ENCODE assay signal across 21 cellular contexts in genomic region chr9:137880160-137880975, GRCh38. TPM values are rescaled to one million over a fixed set of nuclear protein-coding genes. Genes with fewer than 3 reads are reported as not detected.
DNase-seq lines count a peak whose midpoint lies in the region; FAIRE-seq and TF ChIP-seq lines count a peak whose summit lies in the region.
"Had no signal": no experiment of that assay in that cellular context is flagged by ENCODE, and none has a peak within 500 bp of the region (broad histone marks: within the 10 kb centered on the region; RNA-seq: fewer than 3 reads in every experiment).

No MANE protein-coding gene starts in this region.

- H3K27ac ChIP-seq in left ventricle myocardium inferior (replicated peaks): no peak overlapping the region
- H3K27ac ChIP-seq in testis: no peak overlapping the region
- H3K27ac ChIP-seq: PC-9, SJCRH30 had no signal

- H3K36me3 ChIP-seq in left ventricle myocardium inferior: no peaks in the 10 kb centered on the region
- no peaks in the 10 kb centered on the region for H3K36me3 ChIP-seq in testis (ENCODE audit: low read depth, missing control alignments)
- H3K36me3 ChIP-seq: BE2C, SJCRH30 had no signal

- H3K4me3 ChIP-seq in left ventricle myocardium inferior (no peak overlapping the region), testis (no peak overlapping the region)
- H3K4me3 ChIP-seq: PC-9, SJCRH30 had no signal

- DNase-seq in cardiac septum (ENCODE audit: low spot score) (peak; percentile 68), left ventricle myocardium inferior (no peak), RCC 7860 (ENCODE audit: low spot score) (peak; percentile 30), islet precursor cell (peak; percentile 46), dermis blood vessel endothelial cell (no peak), germinal center (ENCODE audit: low spot score) (no peak), NCI-H146 (lab: John Stamatoyannopoulos, UW) (no peak), testis (no peak)
- DNase-seq: 8988T; BE2C; Caco-2; CD4-positive, alpha-beta T cell; EL; MV-4-11; NCI-H187 treated with DMSO at 0.1 percent for 48 hours; NCI-H2171; NCI-H526; PC-9; SJCRH30 had no signal

- TF ChIP-seq POLR2A in testis (IDR thresholded peaks at IDR 0.05): no peak

- intact Hi-C loops in cardiac septum (cut with DNase I): no loop called here
- intact Hi-C loops in left ventricle myocardium inferior (cut with micrococcal nuclease): no loop called here
- intact Hi-C loops in testis (cut with DNase I; ENCODE audit: low total_unique reads): no loop called here

- no peaks in the 10 kb centered on the region for H3K9me3 ChIP-seq in left ventricle myocardium inferior (replicated peaks)
- H3K9me3 ChIP-seq in testis: no peaks in the 10 kb centered on the region
- H3K9me3 ChIP-seq: BE2C, Caco-2, SJCRH30 had no signal

- WGBS in testis, 2 donors: 76 to 78% methylated on average over 8 to 15 of the region's 16 CpGs

- no peak for FAIRE-seq in RCC 7860 (lab: Jason Lieb, UNC)
- FAIRE-seq: GM12892, H1 had no signal

- TF ChIP-seq CTCF in left ventricle myocardium inferior (IDR thresholded peaks at IDR 0.05; ENCODE audit: borderline replicate concordance): no peak
- TF ChIP-seq CTCF in testis (IDR thresholded peaks at IDR 0.05): no peak

- H3K4me1 ChIP-seq in left ventricle myocardium inferior: peaks cover 7% of the 10 kb centered on the region
- no peaks in the 10 kb centered on the region for H3K4me1 ChIP-seq in testis
- H3K4me1 ChIP-seq: BE2C, Caco-2, SJCRH30 had no signal

- H3K27me3 ChIP-seq in left ventricle myocardium inferior (ENCODE audit: low read depth) (peaks cover 64% of the 10 kb centered on the region), testis (no peaks in the 10 kb centered on the region)
- H3K27me3 ChIP-seq: SJCRH30 had no signal

RNA-seq across cellular contexts. Expression of gene CACNA1B, which starts 2.8 kb away (rescaled TPM):
- total RNA-seq in cardiac septum (0.70 TPM), left ventricle myocardium inferior (0.19 TPM), dermis blood vessel endothelial cell (0.09 and 0.17 TPM in 2 replicates), testis (10 to 100 TPM; 11.0 to 15.7 TPM)
- polyA plus RNA-seq in testis (ENCODE audit: insufficient read depth, low read depth, low replicate concordance): 7.6 TPM
- total RNA-seq: CD4-positive, alpha-beta T cell; PC-9 had no signal

Comparison
In these comparisons a context has a peak if more than half of its experiments do, and no peak if none do; other contexts are left out.
1. DNase-seq: peak in cardiac septum (single experiment), RCC 7860 (single experiment) and islet precursor cell (single experiment); none in left ventricle myocardium inferior (single experiment), dermis blood vessel endothelial cell (single experiment), germinal center (single experiment), NCI-H146 (single experiment) and testis (single experiment).